Comparison of ENCODE assay signal across 8 cellular contexts in genomic region chr12:93440043-93440835, GRCh38. TPM values are rescaled to one million over a fixed set of nuclear protein-coding genes. Genes with fewer than 3 reads are reported as not detected.
A peak's percentile ranks its signal among the peaks of the same experiment; 100 is the strongest.
DNase-seq lines count a peak whose midpoint lies in the region; TF ChIP-seq lines count a peak whose summit lies in the region.

No MANE protein-coding gene starts in this region.

- intact Hi-C loops in mammary epithelial cell (cut with micrococcal nuclease), result loop anchor here (5.0 kb wide), 2 partner anchors 662 to 1177 kb away; no protein-coding TSS in a partner anchor

- H3K9me3 ChIP-seq in AG04450 (ENCODE audit: control insufficient read depth, insufficient read depth, low read length) (no peaks in the 10 kb centered on the region; the same call in 1 of the 2 replicates), HUES6 (ENCODE audit: control insufficient read depth, insufficient read depth, low read depth, low read length) (no peaks in the 10 kb centered on the region), mammary epithelial cell (replicated peaks; ENCODE audit: insufficient read depth, low read length) (no peaks in the 10 kb centered on the region), mononuclear cell (ENCODE audit: low read depth, low read length) (no peaks in the 10 kb centered on the region)

- peaks cover 21% of the 10 kb centered on the region for H4K20me1 ChIP-seq in mammary epithelial cell (ENCODE audit: insufficient read depth, low read length)

- H3K27me3 ChIP-seq in AG04450 (ENCODE audit: control insufficient read depth, insufficient read depth, low read length) (no peaks in the 10 kb centered on the region), HUES6 (ENCODE audit: control insufficient read depth, insufficient read depth, low read length) (no peaks in the 10 kb centered on the region), mammary epithelial cell (ENCODE audit: insufficient read depth, low read length) (no peaks in the 10 kb centered on the region), mononuclear cell (ENCODE audit: insufficient read depth, low read length) (no peaks in the 10 kb centered on the region)

- TSS peak; percentile 31 for BruUV-seq in mammary epithelial cell (replicated peaks; lab: Mats Ljungman, UMichigan)

- H3K79me2 ChIP-seq in mammary epithelial cell (ENCODE audit: insufficient read depth, low read length), result peaks cover 66% of the 10 kb centered on the region

- TF ChIP-seq CTCF in AG04450 (IDR thresholded peaks at IDR 0.05; ENCODE audit: low read depth, low read length) (no peak), mammary epithelial cell (conservative IDR thresholded peaks at IDR 0.05 in 1 of 2, IDR thresholded peaks at IDR 0.05 in 1 of 2; ENCODE audit: extremely low read depth in 1 of 2, insufficient read depth in 1 of 2, low read depth in 1 of 2, low read length in 2 of 2) (no peak), RWPE1 (conservative IDR thresholded peaks at IDR 0.05; ENCODE audit: low read depth) (no peak)

- 19% methylated on average over 12 of the region's 12 CpGs for WGBS in mammary epithelial cell (ENCODE audit: low coverage, missing lambda C conversion rate)

- in situ Hi-C loops in mammary epithelial cell (cut with MboI; ENCODE audit: low sequenced_read_pairs in 2 of 2), result no loop called here

- H3K4me3 ChIP-seq in AG04450 (ENCODE audit: low read depth, low read length) (peak overlapping the region; percentile 77), HUES6 (ENCODE audit: low read depth, low read length) (peak overlapping the region; percentile 90), mammary epithelial cell (replicated peaks in 1 of 3; ENCODE audit: insufficient read depth in 1 of 3, low read depth in 2 of 3, low read length in 3 of 3) (peak overlapping the region; percentile 72 to 97 (median 93)), mononuclear cell (ENCODE audit: low read length) (peak overlapping the region; percentile 88)

- H3K36me3 ChIP-seq in HUES6 (ENCODE audit: control insufficient read depth, insufficient read depth, low read length), result no peaks in the 10 kb centered on the region
- no peaks in the 10 kb centered on the region for H3K36me3 ChIP-seq in mammary epithelial cell (ENCODE audit: insufficient read depth, low read length)

- peaks cover 37% of the 10 kb centered on the region for H3K4me1 ChIP-seq in HUES6 (ENCODE audit: control insufficient read depth, insufficient read depth, low read length)
- peaks cover 32% of the 10 kb centered on the region for H3K4me1 ChIP-seq in mammary epithelial cell (ENCODE audit: insufficient read depth, low read length)
- peaks cover 57% of the 10 kb centered on the region for H3K4me1 ChIP-seq in mononuclear cell (ENCODE audit: insufficient read depth, low read length)

- no peak overlapping the region for H2AFZ ChIP-seq in mammary epithelial cell (ENCODE audit: low read depth, low read length)

- DNase-seq in AG04450 (ENCODE audit: low read depth, low spot score) (no peak), mammary epithelial cell (peak; percentile 46), iPS-NIHi7 (ENCODE audit: extremely low spot score) (no peak), NCI-H2081 treated with DMSO at 0.1 percent for 48 hours (lab: John Stamatoyannopoulos, UW) (no peak), amygdala (lab: John Stamatoyannopoulos, UW) (no peak), RWPE1 (ENCODE audit: low spot score) (no peak)

- POLR2A ChIA-PET in AG04450 (lab: Yijun Ruan, JAX), result no interaction called here
- POLR2A ChIA-PET in RWPE1 (lab: Yijun Ruan, JAX; ENCODE audit: low non-redundant PET), result no interaction called here

- peak overlapping the region; percentile 99 for H3K9ac ChIP-seq in HUES6 (ENCODE audit: low read length)
- H3K9ac ChIP-seq in mammary epithelial cell (ENCODE audit: insufficient read depth, low read length), result peak overlapping the region; percentile 98

- H3K4me2 ChIP-seq in mammary epithelial cell (ENCODE audit: insufficient read depth, low read depth, low read length), result peak overlapping the region; percentile 82

- H3K27ac ChIP-seq in AG04450 (ENCODE audit: low read depth, low read length) (no peak overlapping the region), HUES6 (ENCODE audit: low read depth, low read length) (peak overlapping the region; percentile 99; the same call in 1 of the 2 replicates), mammary epithelial cell (ENCODE audit: insufficient read depth, low read depth, low read length) (peak overlapping the region; percentile 95), RWPE1 (no peak overlapping the region)

- CTCF ChIA-PET in AG04450 (lab: Charles Lee), result no interaction called here
- CTCF ChIA-PET in mammary epithelial cell (lab: Charles Lee; ENCODE audit: low non-redundant PET), result no interaction called here
- CTCF ChIA-PET in RWPE1 (lab: Yijun Ruan, JAX), result no interaction called here

- dilution Hi-C loops in mammary epithelial cell (cut with HindIII; ENCODE audit: low sequenced_read_pairs), result no loop called here

RNA-seq across cellular contexts. Expression of gene UBE2N, which starts 1.5 kb away (rescaled TPM):
- polyA plus RNA-seq in AG04450 (2011; rRNA removed) (159 and 167 TPM in 2 replicates), mammary epithelial cell (146 TPM)
- polyA minus RNA-seq in AG04450 (2011; rRNA and poly(A)+ RNA removed), result 60.1 and 80.1 TPM in 2 replicates
- total RNA-seq in mammary epithelial cell (100 to 1,000 TPM in 1 of 2 donors, 10 to 100 TPM in 1; 65.5 to 137 TPM), mononuclear cell (92.5 TPM)
- 87.5 TPM for polyA minus RNA-seq in mammary epithelial cell

RNA-seq across cellular contexts. Expression of gene MRPL42, which starts 27.1 kb away (rescaled TPM):
- polyA plus RNA-seq in AG04450 (2011; rRNA removed) (80.0 and 100 TPM in 2 replicates), mammary epithelial cell (45.1 TPM)
- 22.1 and 35.8 TPM in 2 replicates for polyA minus RNA-seq in AG04450 (2011; rRNA and poly(A)+ RNA removed)
- total RNA-seq in mammary epithelial cell (10 to 100 TPM; 45.7 to 58.5 TPM), mononuclear cell (46.7 TPM)
- polyA minus RNA-seq in mammary epithelial cell, result 43.4 TPM

Comparison
In these comparisons a context has a peak if more than half of its experiments do, and no peak if none do; other contexts are left out.
1. H3K27ac ChIP-seq: peak in HUES6 (single experiment) and mammary epithelial cell (single experiment); none in AG04450 (single experiment) and RWPE1 (single experiment).
2. Peak in every context shown above with its lines, with median percentiles within 50 percentile points of each other: H3K4me3 ChIP-seq.